Comparison of ENCODE assay signal across 17 cellular contexts in the genomic region with DNA sequence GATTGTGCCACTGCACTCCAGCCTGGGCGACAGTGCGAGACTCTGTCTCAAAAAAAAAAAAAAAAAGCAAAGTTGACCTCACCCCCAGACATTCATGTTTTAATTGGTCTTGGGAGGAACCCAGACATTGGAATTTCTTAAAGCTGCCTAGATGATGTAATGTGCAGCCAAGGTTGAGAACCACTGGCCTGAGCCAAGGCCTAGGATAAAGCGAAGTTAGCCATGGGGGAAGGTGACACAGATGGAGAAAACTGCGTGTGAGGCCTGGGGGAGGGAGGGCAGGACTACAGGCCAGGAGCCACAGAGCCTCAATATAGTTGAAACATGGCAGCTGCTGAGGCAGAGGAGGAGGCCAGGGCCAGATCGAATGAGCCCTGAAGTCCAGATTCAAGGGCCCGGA. TPM values are rescaled to one million over a fixed set of nuclear protein-coding genes. Genes with fewer than 3 reads are reported as not detected.
A peak's percentile ranks its signal among the peaks of the same experiment; 100 is the strongest.
DNase-seq lines count a peak whose midpoint lies in the region; ATAC-seq and TF ChIP-seq lines count a peak whose summit lies in the region.
"Had no signal": no experiment of that assay in that cellular context is flagged by ENCODE, and none has a peak within 500 bp of the region (broad histone marks: within the 10 kb centered on the region; RNA-seq: fewer than 3 reads in every experiment).

No MANE protein-coding gene starts in this region.

- H2AFZ ChIP-seq in GM23338, result no peak overlapping the region

- H3K36me3 Mint-ChIP-seq in GM23338 (ENCODE audit: low read depth), result peaks cover 6% of the 10 kb centered on the region; the same call in 1 of the 3 replicates
- H3K36me3 Mint-ChIP-seq in dendritic cell treated with granulocyte-macrophage colony-stimulating factor and Interleukin-4, amounts not matched to agents 40 ng/mL and 50 ng/mL, for 4 days (ENCODE audit: low read depth), result peaks cover 57% of the 10 kb centered on the region
- H3K36me3 Mint-ChIP-seq in memory B cell, result peaks cover 19% of the 10 kb centered on the region

- peaks cover 12% of the 10 kb centered on the region for H4K20me1 ChIP-seq in GM23338 (replicated peaks; ENCODE audit: insufficient read depth)

- intact Hi-C loops in dendritic cell treated with granulocyte-macrophage colony-stimulating factor and Interleukin-4, amounts not matched to agents 40 ng/mL and 50 ng/mL, for 4 days (cut with micrococcal nuclease), result no loop called here
- intact Hi-C loops in esophagus muscularis mucosa (cut with DNase I), result loop anchor here (5.0 kb wide), 1 partner anchor 129 kb away; no protein-coding TSS in a partner anchor
- intact Hi-C loops in posterior vena cava (cut with DNase I), result loop anchor here in 1 of 2 donors (10.0 kb wide), 1 partner anchor 121 kb away; the partner anchor contains the start of gene CCR4

- 88% methylated on average over 6 of the region's 6 CpGs for WGBS in esophagus muscularis mucosa

- H3K9me3 Mint-ChIP-seq in GM23338 (no peaks in the 10 kb centered on the region), memory B cell (no peaks in the 10 kb centered on the region)
- no peaks in the 10 kb centered on the region for H3K9me3 Mint-ChIP-seq in dendritic cell treated with granulocyte-macrophage colony-stimulating factor and Interleukin-4, amounts not matched to agents 40 ng/mL and 50 ng/mL, for 4 days
- H3K9me3 Mint-ChIP-seq: activated B cell treated with CpG ODN at 0.5 μM for 24 hours; activated naive CD8-positive, alpha-beta T cell treated with anti-CD3 and anti-CD28 coated beads, Interleukin-2, amount 50 U/mL, for 24 hours had no signal

- H3K4me1 ChIP-seq in GM23338 (ENCODE audit: insufficient read depth), result no peaks in the 10 kb centered on the region
- H3K4me1 ChIP-seq in esophagus muscularis mucosa, result peaks cover 0 to 19% (median 7%) of the 10 kb centered on the region in 4 donors

- no peaks in the 10 kb centered on the region for H3K9me3 ChIP-seq in esophagus muscularis mucosa

- no peaks in the 10 kb centered on the region for H3K27me3 ChIP-seq in GM23338 (ENCODE audit: insufficient read depth)
- no peaks in the 10 kb centered on the region for H3K27me3 ChIP-seq in esophagus muscularis mucosa

- H3K4me2 ChIP-seq in GM23338, result no peak overlapping the region
- H3K4me2 ChIP-seq: smooth muscle cell had no signal

- H3K27me3 Mint-ChIP-seq in GM23338 (ENCODE audit: insufficient read depth, low read depth, poor library complexity), result peaks cover 5% of the 10 kb centered on the region
- H3K27me3 Mint-ChIP-seq in dendritic cell treated with granulocyte-macrophage colony-stimulating factor and Interleukin-4, amounts not matched to agents 40 ng/mL and 50 ng/mL, for 4 days, result no peaks in the 10 kb centered on the region
- H3K27me3 Mint-ChIP-seq in memory B cell, result no peaks in the 10 kb centered on the region
- H3K27me3 Mint-ChIP-seq: activated B cell treated with CpG ODN at 0.5 μM for 24 hours; activated naive CD8-positive, alpha-beta T cell treated with anti-CD3 and anti-CD28 coated beads, Interleukin-2, amount 50 U/mL, for 24 hours; B cell had no signal

- H3K27ac ChIP-seq in GM23338 (ENCODE audit: low read depth) (no peak overlapping the region), esophagus muscularis mucosa (replicated peaks in 1 of 4) (no peak overlapping the region)

- H3K27ac Mint-ChIP-seq in GM23338, result peak overlapping the region; percentile 54; the same call in 1 of the 2 replicates
- peak overlapping the region; percentile 37 for H3K27ac Mint-ChIP-seq in dendritic cell treated with granulocyte-macrophage colony-stimulating factor and Interleukin-4, amounts not matched to agents 40 ng/mL and 50 ng/mL, for 4 days
- peak overlapping the region; percentile 22 for H3K27ac Mint-ChIP-seq in memory B cell
- H3K27ac Mint-ChIP-seq: activated B cell treated with CpG ODN at 0.5 μM for 24 hours; activated naive CD8-positive, alpha-beta T cell treated with anti-CD3 and anti-CD28 coated beads, Interleukin-2, amount 50 U/mL, for 24 hours; B cell had no signal

- H3K4me1 Mint-ChIP-seq in GM23338 (peaks cover 15% of the 10 kb centered on the region), memory B cell (peaks cover 32% of the 10 kb centered on the region)
- H3K4me1 Mint-ChIP-seq in dendritic cell treated with granulocyte-macrophage colony-stimulating factor and Interleukin-4, amounts not matched to agents 40 ng/mL and 50 ng/mL, for 4 days (ENCODE audit: low read depth), result peaks cover 58% of the 10 kb centered on the region

- TF ChIP-seq POLR2A in esophagus muscularis mucosa (IDR thresholded peaks at IDR 0.05; ENCODE audit: low read depth), result no peak

- ATAC-seq in GM23338, result no peak
- no peak for ATAC-seq in memory B cell (ENCODE audit: low read depth)
- ATAC-seq: activated naive CD8-positive, alpha-beta T cell treated with anti-CD3 and anti-CD28 coated beads, Interleukin-2, amount 50 U/mL, for 24 hours had no signal

- DNase-seq in AG09309 (ENCODE audit: low read depth), result peak; percentile 29
- DNase-seq in GM23338 (ENCODE audit: low spot score), result no peak
- DNase-seq in memory B cell (ENCODE audit: low spot score in 2 of 2), result no peak
- no peak for DNase-seq in esophagus muscularis mucosa (ENCODE audit: extremely low spot score)
- no peak for DNase-seq in posterior vena cava (ENCODE audit: low spot score)
- DNase-seq in SIG-M5 (lab: John Stamatoyannopoulos, UW), result no peak
- DNase-seq in NOMO-1 (lab: John Stamatoyannopoulos, UW; ENCODE audit: unreplicated experiment in 2 of 2), result no peak
- DNase-seq: activated B cell treated with CpG ODN at 0.5 μM for 24 hours; activated naive CD8-positive, alpha-beta T cell treated with anti-CD3 and anti-CD28 coated beads, Interleukin-2, amount 50 U/mL, for 24 hours; DMS53; mesenchymal stem cell; NCI-H187 treated with DMSO at 0.1 percent for 48 hours; NCI-H526; nucleus accumbens had no signal

- H3F3A ChIP-seq in GM23338 (replicated peaks; ENCODE audit: low read depth), result no peaks in the 10 kb centered on the region

- TF ChIP-seq CTCF in AG09309 (IDR thresholded peaks at IDR 0.05; ENCODE audit: control insufficient read depth, insufficient read depth, low read depth, low read length, missing control alignments), result no peak
- no peak for TF ChIP-seq CTCF in GM23338 (conservative IDR thresholded peaks at IDR 0.05; ENCODE audit: low read depth in 2 of 2)
- no peak for TF ChIP-seq CTCF in esophagus muscularis mucosa (IDR thresholded peaks at IDR 0.05)

- peaks cover 11% of the 10 kb centered on the region; the same call in 1 of the 2 replicates for H3K79me2 ChIP-seq in GM23338 (replicated peaks; ENCODE audit: insufficient read depth)

- H3K36me3 ChIP-seq in GM23338 (ENCODE audit: insufficient read depth) (no peaks in the 10 kb centered on the region), esophagus muscularis mucosa (peaks cover 3 to 25% (median 15%) of the 10 kb centered on the region in 4 donors)

- no peaks in the 10 kb centered on the region for H3K9me2 ChIP-seq in GM23338 (ENCODE audit: insufficient read depth)

- H3K4me3 ChIP-seq in AG09309 (ENCODE audit: control insufficient read depth, low read depth, low read length), result no peak overlapping the region
- H3K4me3 ChIP-seq in GM23338, result no peak overlapping the region
- H3K4me3 ChIP-seq in esophagus muscularis mucosa, result no peak overlapping the region
- H3K4me3 ChIP-seq: smooth muscle cell had no signal

- H3K4me3 Mint-ChIP-seq in GM23338 (no peak overlapping the region), memory B cell (no peak overlapping the region)
- no peak overlapping the region for H3K4me3 Mint-ChIP-seq in dendritic cell treated with granulocyte-macrophage colony-stimulating factor and Interleukin-4, amounts not matched to agents 40 ng/mL and 50 ng/mL, for 4 days
- H3K4me3 Mint-ChIP-seq: activated B cell treated with CpG ODN at 0.5 μM for 24 hours; activated naive CD8-positive, alpha-beta T cell treated with anti-CD3 and anti-CD28 coated beads, Interleukin-2, amount 50 U/mL, for 24 hours; B cell had no signal

- TF ChIP-seq EP300 in esophagus muscularis mucosa (IDR thresholded peaks at IDR 0.05), result no peak

TF ChIP-seq in GM23338, 12 proteins besides CTCF, POLR2A, EP300 and RAD21:
- TF ChIP-seq EZH2phosphoT487 (IDR thresholded peaks at IDR 0.05; ENCODE audit: unreplicated experiment) (no peak), EZH2 (IDR thresholded peaks at IDR 0.05; ENCODE audit: low read depth, unreplicated experiment) (no peak), JUNB (IDR thresholded peaks at IDR 0.05; ENCODE audit: unreplicated experiment) (no peak)

RNA-seq across cellular contexts. Expression of gene GLB1, which starts 20.9 kb away (rescaled TPM):
- 67.3 and 68.7 TPM in 2 replicates for total RNA-seq in GM23338 (2014; rRNA removed; shearing (Covaris generic))
- polyA plus RNA-seq in GM23338 (2016; fragmentation: Nextera tagmentation; extraction: Ambion mirVana), result 23.4 and 26.3 TPM in 2 replicates
- total RNA-seq in esophagus muscularis mucosa (10 to 100 TPM; 19.9 to 36.8 (median 30.3) TPM), posterior vena cava (10 to 100 TPM; 37.5 to 50.3 TPM)

RNA-seq across cellular contexts. Expression of gene TMPPE, which starts 20.9 kb away (rescaled TPM):
- total RNA-seq in GM23338 (2014; rRNA removed; shearing (Covaris generic)), result 7.2 and 7.5 TPM in 2 replicates
- polyA plus RNA-seq in GM23338 (2016; fragmentation: Nextera tagmentation; extraction: Ambion mirVana), result 0.92 and 1.0 TPM in 2 replicates
- 1 to 10 TPM; 6.2 to 9.4 (median 7.0) TPM for total RNA-seq in esophagus muscularis mucosa
- total RNA-seq in posterior vena cava, result 1 to 10 TPM; 8.8 to 8.9 TPM

RNA-seq across cellular contexts. Expression of gene CRTAP, which starts 37.8 kb away (rescaled TPM):
- 185 and 210 TPM in 2 replicates for total RNA-seq in GM23338 (2014; rRNA removed; shearing (Covaris generic))
- 71.9 and 75.3 TPM in 2 replicates for polyA plus RNA-seq in GM23338 (2016; fragmentation: Nextera tagmentation; extraction: Ambion mirVana)
- total RNA-seq in esophagus muscularis mucosa (100 to 1,000 TPM; 187 to 282 (median 237) TPM), posterior vena cava (100 to 1,000 TPM; 250 to 323 TPM)
